In genomic region chrX:37378399-37378798, GRCh38 we compare ENCODE assay signal across 21 cellular contexts. TPM values are rescaled to one million over a fixed set of nuclear protein-coding genes. Genes with fewer than 3 reads are reported as not detected.
DNase-seq lines count a peak whose midpoint lies in the region; TF ChIP-seq lines count a peak whose summit lies in the region.
"Had no signal": no experiment of that assay in that cellular context is flagged by ENCODE, and none has a peak within 500 bp of the region (broad histone marks: within the 10 kb centered on the region; RNA-seq: fewer than 3 reads in every experiment).

No MANE protein-coding gene starts in this region.

- H3K9me3 ChIP-seq in left ventricle myocardium inferior (replicated peaks), result no peaks in the 10 kb centered on the region
- H3K9me3 ChIP-seq in testis, result no peaks in the 10 kb centered on the region
- H3K9me3 ChIP-seq: BLaER1 treated with 17β-estradiol and CSF1 and Interleukin-3, amounts not matched to agents 10 nM and 100 nM; spleen had no signal

- H3K36me3 ChIP-seq in left ventricle myocardium inferior (no peaks in the 10 kb centered on the region), testis (ENCODE audit: low read depth, missing control alignments) (no peaks in the 10 kb centered on the region)
- H3K36me3 ChIP-seq: BLaER1 treated with 17β-estradiol and CSF1 and Interleukin-3, amounts not matched to agents 10 nM and 100 nM; spleen had no signal

- DNase-seq in DMS 273 (lab: John Stamatoyannopoulos, UW; ENCODE audit: unreplicated experiment), result peak; percentile 6
- DNase-seq in DMS 273 treated with DMSO at 0.1 percent for 48 hours (lab: John Stamatoyannopoulos, UW), result no peak
- peak; percentile 42 for DNase-seq in choroid plexus epithelial cell (ENCODE audit: low read depth)
- no peak for DNase-seq in left ventricle myocardium inferior
- DNase-seq in stromal cell of bone marrow (ENCODE audit: low read depth), result peak; percentile 25
- no peak for DNase-seq in testis
- DNase-seq in NCI-H1417 treated with DMSO at 0.1 percent for 48 hours (lab: John Stamatoyannopoulos, UW), result no peak
- no peak for DNase-seq in activated naive CD4-positive, alpha-beta T cell (lab: John Stamatoyannopoulos, UW)
- DNase-seq: activated CD4-positive, alpha-beta T cell treated with anti-CD3 and anti-CD28 coated beads, Interleukin-2, amount 10 ng/mL, durations not matched to agents 7 days and 5 days; activated CD8-positive, alpha-beta memory T cell treated with anti-CD3 and anti-CD28 coated beads, Interleukin-2, amount 50 U/mL, for 4 hours; aorta; DMS153; immature natural killer cell; posterior cingulate gyrus; spleen; stimulated activated CD8-positive, alpha-beta memory T cell treated with anti-CD3 and anti-CD28 coated beads, Interleukin-4, amount 100 ng/mL, for 48 hours; SW 1271 had no signal

- TF ChIP-seq POLR2A in testis (IDR thresholded peaks at IDR 0.05), result no peak

- intact Hi-C loops in left ventricle myocardium inferior (cut with micrococcal nuclease), result no loop called here
- intact Hi-C loops in testis (cut with DNase I; ENCODE audit: low total_unique reads), result no loop called here

- H3K4me3 ChIP-seq in choroid plexus epithelial cell (ENCODE audit: low read depth, low read length) (no peak overlapping the region), left ventricle myocardium inferior (no peak overlapping the region), testis (no peak overlapping the region)
- H3K4me3 ChIP-seq: BLaER1 treated with 17β-estradiol and CSF1 and Interleukin-3, amounts not matched to agents 10 nM and 100 nM; lung; spleen had no signal

- H3K27me3 ChIP-seq in left ventricle myocardium inferior (ENCODE audit: low read depth), result no peaks in the 10 kb centered on the region
- no peaks in the 10 kb centered on the region for H3K27me3 ChIP-seq in testis
- H3K27me3 ChIP-seq: BLaER1 treated with 17β-estradiol and CSF1 and Interleukin-3, amounts not matched to agents 10 nM and 100 nM; spleen had no signal

- 59 to 62% methylated on average over 2 of the region's 2 CpGs for WGBS in testis, 2 donors

- TF ChIP-seq CTCF in choroid plexus epithelial cell (conservative IDR thresholded peaks at IDR 0.05; ENCODE audit: low read depth, low read length), result no peak
- no peak for TF ChIP-seq CTCF in left ventricle myocardium inferior (IDR thresholded peaks at IDR 0.05; ENCODE audit: borderline replicate concordance)
- no peak for TF ChIP-seq CTCF in testis (IDR thresholded peaks at IDR 0.05)

- peaks cover 76% of the 10 kb centered on the region for H3K4me1 ChIP-seq in left ventricle myocardium inferior
- no peaks in the 10 kb centered on the region for H3K4me1 ChIP-seq in testis
- H3K4me1 ChIP-seq: BLaER1 treated with 17β-estradiol and CSF1 and Interleukin-3, amounts not matched to agents 10 nM and 100 nM; spleen had no signal

- H3K27ac ChIP-seq in left ventricle myocardium inferior (replicated peaks), result peak overlapping the region; percentile 66
- H3K27ac ChIP-seq in testis, result no peak overlapping the region
- H3K27ac ChIP-seq: 22Rv1; BLaER1 treated with 17β-estradiol and CSF1 and Interleukin-3, amounts not matched to agents 10 nM and 100 nM; RWPE1; spleen had no signal

RNA-seq across cellular contexts. Expression of gene PRRG1, which starts 29.2 kb away (rescaled TPM):
- 12.9 TPM for total RNA-seq in left ventricle myocardium inferior
- total RNA-seq in testis, result 1 to 10 TPM; 3.1 to 4.9 TPM
- 3.3 TPM for polyA plus RNA-seq in testis (ENCODE audit: insufficient read depth, low read depth, low replicate concordance)
- total RNA-seq: activated CD4-positive, alpha-beta T cell treated with anti-CD3 and anti-CD28 coated beads, Interleukin-2, amount 10 ng/mL, durations not matched to agents 7 days and 5 days had no signal
- polyA plus RNA-seq: immature natural killer cell had no signal

Comparison
In these comparisons a context has a peak if more than half of its experiments do, and no peak if none do; other contexts are left out.
1. DNase-seq: peak in DMS 273 (single experiment), choroid plexus epithelial cell (single experiment) and stromal cell of bone marrow (single experiment); none in DMS 273 treated with DMSO at 0.1 percent for 48 hours (single experiment), left ventricle myocardium inferior (single experiment), testis (single experiment), NCI-H1417 treated with DMSO at 0.1 percent for 48 hours (single experiment) and activated naive CD4-positive, alpha-beta T cell (0 of 4).